24 cellular contexts compared by ENCODE assay signal in the genomic region with DNA sequence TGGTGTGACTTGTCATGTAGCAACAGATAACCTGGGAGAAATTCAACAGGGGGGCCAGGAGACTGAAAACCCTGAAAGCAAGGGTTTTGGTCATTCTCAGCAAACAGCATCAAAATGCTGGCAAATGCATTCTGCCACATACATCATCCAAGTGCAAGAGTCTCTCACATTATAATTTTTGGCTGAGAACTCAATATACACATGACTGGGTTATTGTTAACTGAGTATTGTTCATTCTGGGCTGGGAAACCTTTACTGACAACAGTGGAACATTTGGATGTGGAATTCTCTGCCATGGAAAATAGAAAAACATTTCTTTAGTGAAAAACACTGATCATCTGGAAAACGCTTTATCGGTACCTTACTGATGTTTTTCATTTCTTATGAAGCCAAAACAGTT.
"Had no signal": no experiment of that assay in that cellular context is flagged by ENCODE, and none has a peak within 500 bp of the region (broad histone marks: within the 10 kb centered on the region; RNA-seq: fewer than 3 reads in every experiment).

No MANE protein-coding gene starts in this region.

- H3K27ac ChIP-seq: breast epithelium, colonic mucosa, foreskin keratinocyte, ovary, prostate gland, thoracic aorta, WERI-Rb-1 had no signal

- DNase-seq: activated CD4-positive, alpha-beta memory T cell treated with anti-CD3 and anti-CD28 coated beads, Interleukin-2, amount 10 ng/mL, durations not matched to agents 7 days and 5 days; activated CD4-positive, alpha-beta T cell treated with anti-CD3 and anti-CD28 coated beads, Interleukin-2, amount 10 ng/mL, durations not matched to agents 24 days and 14 days; activated gamma-delta T cell treated with Interleukin-2 at 50 U/mL for 16 hours; activated naive CD4-positive, alpha-beta T cell treated with anti-CD3 and anti-CD28 coated beads, Interleukin-2, amount 50 U/mL, for 16 hours; activated T-cell treated with anti-CD3 and anti-CD28 coated beads, Interleukin-2, amount 50 U/mL, for 4 hours; amniotic stem cell; colonic mucosa; foreskin keratinocyte; islet precursor cell; left colon; mammary epithelial cell; naive thymus-derived CD4-positive, alpha-beta T cell; ovary; stimulated activated CD4-positive, alpha-beta T cell treated with anti-CD3 and anti-CD28 coated beads, Interleukin-1b, Interleukin-23, amount 100 ng/mL, for 48 hours; stimulated activated naive B cell treated with anti-CD40 and anti-IgM and Interleukin-4, amounts not matched to agents 10 μg/mL and 1 μg/mL and 100 μg/mL, for 72 hours; SW 1271; T-helper 9 cell had no signal

- H3K27me3 ChIP-seq: breast epithelium, colonic mucosa, foreskin keratinocyte, ovary had no signal

- ATAC-seq: activated CD4-positive, CD25-positive, alpha-beta regulatory T cell treated with anti-CD3 and anti-CD28 coated beads, Interleukin-2, amount 50 U/mL, for 24 hours; activated T-cell treated with anti-CD3 and anti-CD28 coated beads, Interleukin-2, amount 50 U/mL, for 4 hours; activated T-helper 17 cell treated with anti-CD3 and anti-CD28 coated beads, Interleukin-2, amount 50 U/mL, for 72 hours; esophagus mucosa; foreskin keratinocyte; left colon; naive thymus-derived CD4-positive, alpha-beta T cell; stimulated activated naive B cell treated with anti-CD40 and anti-IgM and Interleukin-4, amounts not matched to agents 10 μg/mL and 1 μg/mL and 100 μg/mL, for 72 hours had no signal
